In genomic region chr1:114061431-114061830, GRCh38 we compare ENCODE assay signal across 22 cellular contexts.
DNase-seq lines count a peak whose midpoint lies in the region; ATAC-seq and TF ChIP-seq lines count a peak whose summit lies in the region.
"Had no signal": no experiment of that assay in that cellular context is flagged by ENCODE, and none has a peak within 500 bp of the region (broad histone marks: within the 10 kb centered on the region; RNA-seq: fewer than 3 reads in every experiment).

No MANE protein-coding gene starts in this region.

- peaks cover 26% of the 10 kb centered on the region for H3K27me3 Mint-ChIP-seq in MCF 10A (ENCODE audit: insufficient read depth, unreplicated experiment)

- H3K4me1 ChIP-seq in breast epithelium = no peaks in the 10 kb centered on the region
- H3K4me1 ChIP-seq in mammary epithelial cell (ENCODE audit: insufficient read depth, low read length) = no peaks in the 10 kb centered on the region

- TF ChIP-seq POLR2A in breast epithelium (IDR thresholded peaks at IDR 0.05) = no peak

- H3K27me3 ChIP-seq in breast epithelium (no peaks in the 10 kb centered on the region), mammary epithelial cell (ENCODE audit: insufficient read depth, low read length) (no peaks in the 10 kb centered on the region)

- no peaks in the 10 kb centered on the region for H4K20me1 ChIP-seq in mammary epithelial cell (ENCODE audit: insufficient read depth, low read length)

- no peaks in the 10 kb centered on the region for H3K36me3 ChIP-seq in breast epithelium
- H3K36me3 ChIP-seq in mammary epithelial cell (ENCODE audit: insufficient read depth, low read length) = no peaks in the 10 kb centered on the region

- no peak for TF ChIP-seq CTCF in MCF 10A (IDR thresholded peaks at IDR 0.05; ENCODE audit: unreplicated experiment)
- no peak for TF ChIP-seq CTCF in breast epithelium (IDR thresholded peaks at IDR 0.05)
- no peak for TF ChIP-seq CTCF in mammary epithelial cell (conservative IDR thresholded peaks at IDR 0.05 in 1 of 2, IDR thresholded peaks at IDR 0.05 in 1 of 2; ENCODE audit: extremely low read depth in 1 of 2, insufficient read depth in 1 of 2, low read depth in 1 of 2, low read length in 2 of 2)

- no peaks in the 10 kb centered on the region for H3K4me1 Mint-ChIP-seq in MCF 10A (ENCODE audit: insufficient read depth, unreplicated experiment)
- H3K4me1 Mint-ChIP-seq in stimulated activated effector memory CD8-positive, alpha-beta T cell treated with anti-CD3 and anti-CD28 coated beads, Interleukin-12 subunit alpha, Interleukin-12 subunit beta, amount 100 ng/mL, for 72 hours = no peaks in the 10 kb centered on the region
- H3K4me1 Mint-ChIP-seq: B cell had no signal

- DNase-seq in MCF 10A (ENCODE audit: unreplicated experiment) = peak; percentile 2
- no peak for DNase-seq in breast epithelium (ENCODE audit: low spot score in 2 of 2)
- DNase-seq in mammary epithelial cell = peak; percentile 58
- peak; percentile 33 for DNase-seq in glomerular visceral epithelial cell (ENCODE audit: extremely low spot score)
- no peak for DNase-seq in stimulated activated effector memory CD8-positive, alpha-beta T cell treated with anti-CD3 and anti-CD28 coated beads, Interleukin-12 subunit alpha, Interleukin-12 subunit beta, amount 100 ng/mL, for 72 hours (ENCODE audit: low spot score in 2 of 2)
- DNase-seq in NCI-H226 = no peak
- no peak for DNase-seq in activated CD4-positive, alpha-beta T cell treated with anti-CD3 and anti-CD28 coated beads for 1 hour
- DNase-seq: DMS79 treated with DMSO at 0.1 percent for 48 hours, GOT3, KG1, NCI-H1092, NCI-H1436 treated with DMSO at 0.1 percent for 48 hours, NCI-H2029, NCI-H510A treated with DMSO at 0.1 percent for 48 hours, NCI-H82, OCI-M1, SHP77 had no signal

- dilution Hi-C loops in mammary epithelial cell (cut with HindIII; ENCODE audit: low sequenced_read_pairs) = loop anchor here (5.0 kb wide), 1 partner anchor 36 kb away; no protein-coding TSS in a partner anchor

- no peaks in the 10 kb centered on the region for H3K79me2 ChIP-seq in mammary epithelial cell (ENCODE audit: insufficient read depth, low read length)

- H3K9me3 Mint-ChIP-seq in MCF 10A (ENCODE audit: unreplicated experiment) = peaks cover 9% of the 10 kb centered on the region
- H3K9me3 Mint-ChIP-seq in stimulated activated effector memory CD8-positive, alpha-beta T cell treated with anti-CD3 and anti-CD28 coated beads, Interleukin-12 subunit alpha, Interleukin-12 subunit beta, amount 100 ng/mL, for 72 hours = no peaks in the 10 kb centered on the region

- no peak overlapping the region for H3K4me3 Mint-ChIP-seq in MCF 10A (ENCODE audit: unreplicated experiment)
- no peak overlapping the region for H3K4me3 Mint-ChIP-seq in stimulated activated effector memory CD8-positive, alpha-beta T cell treated with anti-CD3 and anti-CD28 coated beads, Interleukin-12 subunit alpha, Interleukin-12 subunit beta, amount 100 ng/mL, for 72 hours
- H3K4me3 Mint-ChIP-seq: B cell had no signal

- H3K27ac ChIP-seq in breast epithelium (no peak overlapping the region), mammary epithelial cell (ENCODE audit: insufficient read depth, low read depth, low read length) (no peak overlapping the region)
- H3K27ac ChIP-seq: 22Rv1, SK-N-MC had no signal

- H3K27ac Mint-ChIP-seq in MCF 10A (ENCODE audit: low read depth, unreplicated experiment) = no peak overlapping the region
- no peak overlapping the region for H3K27ac Mint-ChIP-seq in stimulated activated effector memory CD8-positive, alpha-beta T cell treated with anti-CD3 and anti-CD28 coated beads, Interleukin-12 subunit alpha, Interleukin-12 subunit beta, amount 100 ng/mL, for 72 hours
- H3K27ac Mint-ChIP-seq: B cell had no signal

- in situ Hi-C loops in mammary epithelial cell (cut with MboI; ENCODE audit: low sequenced_read_pairs in 2 of 2) = no loop called here

- CTCF ChIA-PET in MCF 10A (lab: Yijun Ruan, JAX) = interaction anchor here (0.7 kb wide), 1 partner anchor 215 kb away, joined by 3 read pairs; no protein-coding TSS in a partner anchor
- CTCF ChIA-PET in mammary epithelial cell (lab: Charles Lee; ENCODE audit: low non-redundant PET) = no interaction called here

- intact Hi-C loops in MCF 10A (cut with micrococcal nuclease) = no loop called here
- intact Hi-C loops in breast epithelium (cut with DNase I; ENCODE audit: low total_unique reads) = no loop called here
- intact Hi-C loops in mammary epithelial cell (cut with micrococcal nuclease) = no loop called here

- H3K9me3 ChIP-seq in breast epithelium = peaks cover 9 to 22% of the 10 kb centered on the region in 2 donors
- no peaks in the 10 kb centered on the region for H3K9me3 ChIP-seq in mammary epithelial cell (replicated peaks; ENCODE audit: insufficient read depth, low read length)

- H3K36me3 Mint-ChIP-seq in MCF 10A (ENCODE audit: insufficient read depth, unreplicated experiment) = no peaks in the 10 kb centered on the region
- H3K36me3 Mint-ChIP-seq in stimulated activated effector memory CD8-positive, alpha-beta T cell treated with anti-CD3 and anti-CD28 coated beads, Interleukin-12 subunit alpha, Interleukin-12 subunit beta, amount 100 ng/mL, for 72 hours = no peaks in the 10 kb centered on the region

- no peak overlapping the region for H2AFZ ChIP-seq in mammary epithelial cell (ENCODE audit: low read depth, low read length)

- POLR2A ChIA-PET in MCF 10A (lab: Yijun Ruan, JAX) = no interaction called here

- BruUV-seq in MCF 10A (replicated peaks; lab: Mats Ljungman, UMichigan) (no TSS peak), mammary epithelial cell (replicated peaks; lab: Mats Ljungman, UMichigan) (no TSS peak)

- ATAC-seq in stimulated activated effector memory CD8-positive, alpha-beta T cell treated with anti-CD3 and anti-CD28 coated beads, Interleukin-12 subunit alpha, Interleukin-12 subunit beta, amount 100 ng/mL, for 72 hours = peak; percentile 21
- no peak for ATAC-seq in HG03565 (IDR thresholded peaks at IDR 0.05; ENCODE audit: unreplicated experiment)
- ATAC-seq: GM12878 had no signal

- H3K9ac ChIP-seq in mammary epithelial cell (ENCODE audit: insufficient read depth, low read length) = no peak overlapping the region

- H3K4me2 ChIP-seq in mammary epithelial cell (ENCODE audit: insufficient read depth, low read depth, low read length) = no peak overlapping the region

- H3K4me3 ChIP-seq in breast epithelium (no peak overlapping the region), mammary epithelial cell (replicated peaks in 1 of 3; ENCODE audit: insufficient read depth in 1 of 3, low read depth in 2 of 3, low read length in 3 of 3) (no peak overlapping the region)
- H3K4me3 ChIP-seq: GM12878, SK-N-MC had no signal

- 0% methylated on average over 1 of the region's 1 CpG for WGBS in mammary epithelial cell (ENCODE audit: low coverage, missing lambda C conversion rate)

Comparison
In these comparisons a context has a peak if more than half of its experiments do, and no peak if none do; other contexts are left out.
1. DNase-seq: peak in MCF 10A (single experiment), mammary epithelial cell (single experiment) and glomerular visceral epithelial cell (single experiment); none in breast epithelium (0 of 2), stimulated activated effector memory CD8-positive, alpha-beta T cell treated with anti-CD3 and anti-CD28 coated beads, Interleukin-12 subunit alpha, Interleukin-12 subunit beta, amount 100 ng/mL, for 72 hours (0 of 2), NCI-H226 (single experiment) and activated CD4-positive, alpha-beta T cell treated with anti-CD3 and anti-CD28 coated beads for 1 hour (single experiment).